In the genomic region with DNA sequence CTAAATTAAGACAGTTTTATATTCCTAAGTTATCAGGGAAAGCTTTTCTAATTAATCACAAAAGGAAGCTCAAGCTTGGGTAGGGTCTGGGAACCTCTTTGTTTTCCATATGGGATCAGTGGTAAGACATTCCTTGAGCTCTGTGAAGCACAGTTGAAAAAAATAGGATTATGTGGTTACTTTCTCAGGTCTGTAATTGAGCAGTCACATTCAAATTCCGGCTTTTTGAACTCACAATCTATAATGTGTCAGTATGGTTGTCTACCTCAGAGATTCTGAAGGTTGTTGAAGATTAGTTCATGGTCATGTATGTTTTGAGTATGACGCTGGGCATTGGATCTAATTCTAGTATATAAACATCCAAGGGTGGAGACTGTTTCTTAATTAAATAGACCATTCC, we compare ENCODE assay signal across 18 cellular contexts.
DNase-seq lines count a peak whose midpoint lies in the region; ATAC-seq and TF ChIP-seq lines count a peak whose summit lies in the region.
"Had no signal": no experiment of that assay in that cellular context is flagged by ENCODE, and none has a peak within 500 bp of the region (broad histone marks: within the 10 kb centered on the region; RNA-seq: fewer than 3 reads in every experiment).

No MANE protein-coding gene starts in this region.

- H3K4me1 ChIP-seq in hepatocyte (ENCODE audit: insufficient read depth) = no peaks in the 10 kb centered on the region
- peaks cover 0 to 46% (median 19%) of the 10 kb centered on the region in 4 donors for H3K4me1 ChIP-seq in liver (ENCODE audit: control insufficient read depth in 4 of 4, insufficient read depth in 4 of 4, low read length in 3 of 4)
- peaks cover 0 to 19% of the 10 kb centered on the region in 2 experiments; a peak in 1 of 4 replicates for H3K4me1 ChIP-seq in SK-N-SH (ENCODE audit: control insufficient read depth in 1 of 2, insufficient read depth in 2 of 2, low read depth in 1 of 2, low read length in 1 of 2)
- H3K4me1 ChIP-seq in smooth muscle cell (ENCODE audit: low read depth) = no peaks in the 10 kb centered on the region
- H3K4me1 ChIP-seq: BE2C had no signal

- no peaks in the 10 kb centered on the region for H3K9me3 ChIP-seq in hepatocyte (ENCODE audit: low read depth)
- no peaks in the 10 kb centered on the region for H3K9me3 ChIP-seq in liver (ENCODE audit: control insufficient read depth in 4 of 4, low read length in 3 of 4)
- no peaks in the 10 kb centered on the region for H3K9me3 ChIP-seq in SK-N-SH
- H3K9me3 ChIP-seq in smooth muscle cell (replicated peaks; ENCODE audit: low read depth) = no peaks in the 10 kb centered on the region
- H3K9me3 ChIP-seq: BE2C had no signal

- no peak for TF ChIP-seq EP300 in SK-N-SH (IDR thresholded peaks at IDR 0.05; ENCODE audit: borderline replicate concordance in 1 of 2, low read depth in 1 of 2, low read length in 1 of 2)

- DNase-seq in hepatocyte (ENCODE audit: low spot score) = no peak
- peak; percentile 28 for DNase-seq in renal cortical epithelial cell (ENCODE audit: low read depth)
- DNase-seq in SK-N-SH = no peak
- DNase-seq in smooth muscle cell (lab: John Stamatoyannopoulos, UW; ENCODE audit: unreplicated experiment) = no peak
- DNase-seq: ACHN; BE2C; C1 segment of cervical spinal cord; CD4-positive, CD25-positive, alpha-beta regulatory T cell; CD8-positive, alpha-beta memory T cell; COR-L47; DMS 273 treated with DMSO at 0.1 percent for 48 hours; GOT3; H7; HFFc6 had no signal

- H3K79me2 ChIP-seq in hepatocyte (peaks cover 33% of the 10 kb centered on the region), SK-N-SH (ENCODE audit: insufficient read depth) (peaks cover 43% of the 10 kb centered on the region), smooth muscle cell (ENCODE audit: low read depth) (peaks cover 43% of the 10 kb centered on the region)

- ATAC-seq in GM21390 (IDR thresholded peaks at IDR 0.05; ENCODE audit: unreplicated experiment) (no peak), HG02798 (IDR thresholded peaks at IDR 0.05; ENCODE audit: poor library complexity, unreplicated experiment) (no peak)
- ATAC-seq: HCT116 had no signal

- no peak overlapping the region for H3K4me3 ChIP-seq in hepatocyte
- H3K4me3 ChIP-seq in liver (ENCODE audit: low read depth in 1 of 3, low read length in 3 of 3) = no peak overlapping the region
- H3K4me3 ChIP-seq in SK-N-SH (ENCODE audit: low read depth in 2 of 2, low read length in 1 of 2) = no peak overlapping the region
- H3K4me3 ChIP-seq in smooth muscle cell = no peak overlapping the region

- H3K9ac ChIP-seq in liver (ENCODE audit: low read depth in 1 of 2, low read length in 2 of 2) (peak overlapping the region in 1 of 2 donors; percentile 44), SK-N-SH (no peak overlapping the region), smooth muscle cell (ENCODE audit: low read depth) (no peak overlapping the region)

- no peaks in the 10 kb centered on the region for H3F3A ChIP-seq in SK-N-SH (replicated peaks; ENCODE audit: insufficient read depth)
- no peaks in the 10 kb centered on the region for H3F3A ChIP-seq in smooth muscle cell (ENCODE audit: low read depth)

- H2AFZ ChIP-seq in hepatocyte = no peak overlapping the region
- H2AFZ ChIP-seq in SK-N-SH (ENCODE audit: low read depth) = no peak overlapping the region
- no peak overlapping the region for H2AFZ ChIP-seq in smooth muscle cell (ENCODE audit: low read depth)

- no peak for TF ChIP-seq RAD21 in liver (IDR thresholded peaks at IDR 0.05)
- no peak for TF ChIP-seq RAD21 in SK-N-SH (IDR thresholded peaks at IDR 0.05; ENCODE audit: low read length)

- H3K9me2 ChIP-seq in hepatocyte (replicated peaks; ENCODE audit: insufficient read depth) (no peaks in the 10 kb centered on the region), SK-N-SH (no peaks in the 10 kb centered on the region)

- POLR2A ChIA-PET in SK-N-SH (lab: Yijun Ruan, JAX) = no interaction called here

- CTCF ChIA-PET in SK-N-SH (lab: Yijun Ruan, JAX) = interaction anchor here (1.3 kb wide), 1 partner anchor 17 kb away, joined by 3 read pairs; no protein-coding TSS in a partner anchor

- no peak for TF ChIP-seq CTCF in hepatocyte (IDR thresholded peaks at IDR 0.05; ENCODE audit: poor library complexity)
- TF ChIP-seq CTCF in liver (IDR thresholded peaks at IDR 0.05; ENCODE audit: low read depth, low read length, missing input control) = no peak
- no peak for TF ChIP-seq CTCF in SK-N-SH (IDR thresholded peaks at IDR 0.05)
- TF ChIP-seq CTCF in smooth muscle cell (IDR thresholded peaks at IDR 0.05; ENCODE audit: borderline replicate concordance, insufficient read depth, poor library complexity, severe bottlenecking) = no peak

- H3K27me3 ChIP-seq in hepatocyte (no peaks in the 10 kb centered on the region), liver (ENCODE audit: control insufficient read depth in 4 of 4, insufficient read depth in 4 of 4, low read length in 3 of 4) (no peaks in the 10 kb centered on the region), SK-N-SH (ENCODE audit: insufficient read depth) (no peaks in the 10 kb centered on the region), smooth muscle cell (ENCODE audit: low read depth) (no peaks in the 10 kb centered on the region)
- H3K27me3 ChIP-seq: BE2C had no signal

- H3K27ac ChIP-seq in hepatocyte (peak overlapping the region; percentile 31), liver (ENCODE audit: low read depth in 1 of 2, low read length in 2 of 2) (peak overlapping the region; percentile 69 to 81), SK-N-SH (ENCODE audit: low read depth in 2 of 2, low read length in 1 of 2) (no peak overlapping the region), smooth muscle cell (ENCODE audit: low read depth) (no peak overlapping the region)

- H3K36me3 ChIP-seq in hepatocyte (replicated peaks; ENCODE audit: insufficient read depth, low read depth) = no peaks in the 10 kb centered on the region
- no peaks in the 10 kb centered on the region for H3K36me3 ChIP-seq in liver (ENCODE audit: control insufficient read depth in 4 of 4, insufficient read depth in 3 of 4, low read depth in 1 of 4, low read length in 3 of 4)
- H3K36me3 ChIP-seq in SK-N-SH (replicated peaks in 1 of 2; ENCODE audit: control insufficient read depth in 1 of 2, insufficient read depth in 2 of 2, low read length in 1 of 2) = no peaks in the 10 kb centered on the region
- H3K36me3 ChIP-seq in smooth muscle cell (ENCODE audit: low read depth) = no peaks in the 10 kb centered on the region
- H3K36me3 ChIP-seq: BE2C had no signal

- no peak overlapping the region for H3K4me2 ChIP-seq in hepatocyte
- no peak overlapping the region for H3K4me2 ChIP-seq in SK-N-SH
- no peak overlapping the region for H3K4me2 ChIP-seq in smooth muscle cell

- 80% methylated on average over 2 of the region's 2 CpGs for WGBS in hepatocyte (ENCODE audit: low lambda C conversion rate, missing lambda C conversion rate)
- WGBS in liver = 43% methylated on average over 2 of the region's 2 CpGs
- 84% methylated on average over 2 of the region's 2 CpGs for WGBS in SK-N-SH (ENCODE audit: low lambda C conversion rate)
- 83% methylated on average over 2 of the region's 2 CpGs for WGBS in smooth muscle cell (ENCODE audit: low lambda C conversion rate)

- H4K20me1 ChIP-seq in hepatocyte (ENCODE audit: insufficient read depth, poor library complexity, severe bottlenecking) (no peaks in the 10 kb centered on the region), SK-N-SH (ENCODE audit: insufficient read depth) (no peaks in the 10 kb centered on the region), smooth muscle cell (ENCODE audit: low read depth) (peaks cover 8% of the 10 kb centered on the region)

TF ChIP-seq in liver, 16 proteins besides CTCF, POLR2A, EP300 and RAD21 (continues in another document):
- no peak for TF ChIP-seq FOXA1 (IDR thresholded peaks at IDR 0.05)
- no peak for TF ChIP-seq FOXA2 (IDR thresholded peaks at IDR 0.05)

TF ChIP-seq in SK-N-SH, 30 proteins besides CTCF, POLR2A, EP300 and RAD21:
- TF ChIP-seq, protein P1, sequence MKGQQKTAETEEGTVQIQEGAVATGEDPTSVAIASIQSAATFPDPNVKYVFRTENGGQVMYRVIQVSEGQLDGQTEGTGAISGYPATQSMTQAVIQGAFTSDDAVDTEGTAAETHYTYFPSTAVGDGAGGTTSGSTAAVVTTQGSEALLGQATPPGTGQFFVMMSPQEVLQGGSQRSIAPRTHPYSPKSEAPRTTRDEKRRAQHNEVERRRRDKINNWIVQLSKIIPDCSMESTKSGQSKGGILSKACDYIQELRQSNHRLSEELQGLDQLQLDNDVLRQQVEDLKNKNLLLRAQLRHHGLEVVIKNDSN (IDR thresholded peaks at IDR 0.05; ENCODE audit: borderline replicate concordance, low read depth) = no peak
- TF ChIP-seq TAF1 (IDR thresholded peaks at IDR 0.05; ENCODE audit: borderline replicate concordance, low read depth, low read length) (no peak), EZH2phosphoT487 (IDR thresholded peaks at IDR 0.05; ENCODE audit: borderline replicate concordance, low read depth) (no peak), SMC3 (IDR thresholded peaks at IDR 0.05; ENCODE audit: low read depth, low read length) (no peak), MXI1 (IDR thresholded peaks at IDR 0.05; ENCODE audit: low read depth, low read length) (no peak), GABPA (IDR thresholded peaks at IDR 0.05; ENCODE audit: low read depth) (no peak), NRF1 (IDR thresholded peaks at IDR 0.05; ENCODE audit: low read depth, low read length) (no peak), ELF1 (IDR thresholded peaks at IDR 0.05) (no peak)
- TF ChIP-seq, protein P2, sequence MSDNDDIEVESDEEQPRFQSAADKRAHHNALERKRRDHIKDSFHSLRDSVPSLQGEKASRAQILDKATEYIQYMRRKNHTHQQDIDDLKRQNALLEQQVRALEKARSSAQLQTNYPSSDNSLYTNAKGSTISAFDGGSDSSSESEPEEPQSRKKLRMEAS (IDR thresholded peaks at IDR 0.05; ENCODE audit: low read depth) = no peak
- TF ChIP-seq, protein P3, sequence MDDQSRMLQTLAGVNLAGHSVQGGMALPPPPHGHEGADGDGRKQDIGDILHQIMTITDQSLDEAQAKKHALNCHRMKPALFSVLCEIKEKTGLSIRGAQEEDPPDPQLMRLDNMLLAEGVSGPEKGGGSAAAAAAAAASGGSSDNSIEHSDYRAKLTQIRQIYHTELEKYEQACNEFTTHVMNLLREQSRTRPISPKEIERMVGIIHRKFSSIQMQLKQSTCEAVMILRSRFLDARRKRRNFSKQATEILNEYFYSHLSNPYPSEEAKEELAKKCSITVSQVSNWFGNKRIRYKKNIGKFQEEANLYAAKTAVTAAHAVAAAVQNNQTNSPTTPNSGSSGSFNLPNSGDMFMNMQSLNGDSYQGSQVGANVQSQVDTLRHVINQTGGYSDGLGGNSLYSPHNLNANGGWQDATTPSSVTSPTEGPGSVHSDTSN (IDR thresholded peaks at IDR 0.05) = no peak
TF ChIP-seq in SK-N-SH: peak in this region for 0.

Comparison
In these comparisons a context has a peak if more than half of its experiments do, and no peak if none do; other contexts are left out.
1. H3K27ac ChIP-seq: peak in hepatocyte (single experiment) and liver (2 of 2); none in SK-N-SH (0 of 2) and smooth muscle cell (single experiment).